21 cellular contexts compared by ENCODE assay signal in the genomic region with DNA sequence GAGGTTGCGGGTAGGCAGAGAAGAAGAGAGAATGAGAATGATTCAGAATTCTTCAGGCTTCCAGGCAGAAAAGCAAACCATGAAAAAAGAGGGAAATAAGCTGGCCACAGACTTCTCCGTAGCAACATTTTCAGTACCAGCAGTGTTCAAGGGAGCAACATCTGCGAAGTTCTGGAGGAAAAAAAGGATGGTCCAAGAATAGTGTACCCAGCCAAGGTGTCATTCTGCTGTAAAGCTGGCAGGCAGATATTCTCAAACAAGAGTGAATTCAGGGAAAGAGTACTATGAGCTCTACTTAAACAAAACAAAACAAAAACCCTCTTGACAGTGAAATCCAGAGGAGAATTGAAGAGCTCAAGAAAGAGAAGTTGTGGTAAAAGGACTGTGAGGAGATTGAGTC.
A peak's percentile ranks its signal among the peaks of the same experiment; 100 is the strongest.
DNase-seq lines count a peak whose midpoint lies in the region; ATAC-seq, FAIRE-seq and TF ChIP-seq lines count a peak whose summit lies in the region.
"Had no signal": no experiment of that assay in that cellular context is flagged by ENCODE, and none has a peak within 500 bp of the region (broad histone marks: within the 10 kb centered on the region; RNA-seq: fewer than 3 reads in every experiment).

No MANE protein-coding gene starts in this region.

- intact Hi-C loops in right lobe of liver (cut with DNase I), result no loop called here
- intact Hi-C loops in HepG2 (cut with micrococcal nuclease; ENCODE audit: unreplicated experiment), result loop anchor here (5.0 kb wide), 1 partner anchor 85 kb away; a partner anchor contains a TSS

- TF ChIP-seq CTCF in right lobe of liver (IDR thresholded peaks at IDR 0.05) (no peak), HepG2 (CRISPR knock-in tag; IDR thresholded peaks at IDR 0.05) (no peak)

- H4K20me1 ChIP-seq in HepG2 (ENCODE audit: insufficient read depth, low read length), result no peaks in the 10 kb centered on the region

- in situ Hi-C loops in HepG2 (cut with HindIII; ENCODE audit: extremely low pct_ligation_motif_present, low pct_unique_long_range_greater_than_20kb), result no loop called here

- H3K27ac ChIP-seq in right lobe of liver (peak overlapping the region; percentile 1 to 34 (median 8)), HepG2 (ENCODE audit: extremely low read length, insufficient read depth, low read length) (no peak overlapping the region)
- H3K27ac ChIP-seq: Peyer's patch had no signal

- TF ChIP-seq RAD21 in HepG2 (CRISPR knock-in tag; IDR thresholded peaks at IDR 0.05), result no peak

- H3K36me3 ChIP-seq in right lobe of liver (peaks cover 0 to 8% (median 3%) of the 10 kb centered on the region in 4 donors), HepG2 (replicated peaks in 1 of 2; ENCODE audit: control insufficient read depth in 1 of 2, insufficient read depth in 2 of 2, low read length in 2 of 2) (peaks cover 8 to 25% of the 10 kb centered on the region in 2 experiments)
- H3K36me3 ChIP-seq: MG63 had no signal

- ATAC-seq in right lobe of liver (peak in 1 of 4 donors; percentile 6), HepG2 (no peak)

- no peaks in the 10 kb centered on the region for H3K27me3 ChIP-seq in right lobe of liver
- no peaks in the 10 kb centered on the region for H3K27me3 ChIP-seq in HepG2 (ENCODE audit: control insufficient read depth in 1 of 2, insufficient read depth in 2 of 2, low read length in 2 of 2)
- H3K27me3 ChIP-seq: MG63, Peyer's patch had no signal

- CTCF ChIA-PET in HepG2 (lab: Yijun Ruan, JAX; ENCODE audit: low intra/inter-chr PET ratio, low total read pairs), result no interaction called here

- WGBS in right lobe of liver (ENCODE audit: insufficient coverage, low coverage, low lambda C conversion rate, missing lambda C conversion rate), result 50% methylated on average over 3 of the region's 3 CpGs
- 97% methylated on average over 3 of the region's 3 CpGs for WGBS in HepG2 (ENCODE audit: low lambda C conversion rate)

- BruUV-seq in HepG2 (replicated peaks; lab: Mats Ljungman, UMichigan), result no TSS peak

- H3K4me3 ChIP-seq in right lobe of liver (no peak overlapping the region), HepG2 (replicated peaks in 1 of 3; ENCODE audit: insufficient read depth in 1 of 3, low read depth in 2 of 3, low read length in 3 of 3) (no peak overlapping the region)
- H3K4me3 ChIP-seq: MG63, Peyer's patch had no signal

- no peak for FAIRE-seq in HepG2 (lab: Jason Lieb, UNC)
- FAIRE-seq: A204.1 had no signal

- POLR2A ChIA-PET in HepG2 (lab: Yijun Ruan, JAX), result interaction anchor here (0.6 kb wide), 1 partner anchor 149 kb away, joined by 3 read pairs; no protein-coding TSS in a partner anchor

- H3K9ac ChIP-seq in HepG2 (ENCODE audit: insufficient read depth, low read depth, low read length), result no peak overlapping the region

- no peak overlapping the region for H2AFZ ChIP-seq in HepG2 (ENCODE audit: low read length)

- DNase-seq in right lobe of liver (no peak), HepG2 (ENCODE audit: low spot score) (no peak), NOMO-1 treated with DMSO at 0.1 percent for 48 hours (lab: John Stamatoyannopoulos, UW; ENCODE audit: unreplicated experiment) (peak; percentile 64), inferior parietal cortex (ENCODE audit: extremely low spot score) (peak; percentile 42), NCI-H526 treated with DMSO at 0.1 percent for 48 hours (lab: John Stamatoyannopoulos, UW) (no peak), NCI-H446 treated with DMSO at 0.1 percent for 48 hours (lab: John Stamatoyannopoulos, UW) (no peak)
- no peak for DNase-seq in stimulated activated naive CD4-positive, alpha-beta T cell treated with Interleukin-2 at 50 U/mL for 16 hours (lab: John Stamatoyannopoulos, UW)
- no peak for DNase-seq in activated naive CD4-positive, alpha-beta T cell (lab: John Stamatoyannopoulos, UW)
- DNase-seq: CD4-positive, alpha-beta T cell; DMS79 treated with DMSO at 0.1 percent for 48 hours; GDM1; HFFc6; KG1; MG63; NCI-H1436; NCI-H2029 treated with DMSO at 0.1 percent for 48 hours; NCI-H526; NK-92 treated with Interleukin-12 subunit alpha and Interleukin-12 subunit beta, amount 100 ng/mL, for 24 hours; Peyer's patch; Right ventricle myocardium superior had no signal

- TF ChIP-seq POLR2A in right lobe of liver (IDR thresholded peaks at IDR 0.05), result no peak
- no peak for TF ChIP-seq POLR2A in HepG2 (IDR thresholded peaks at IDR 0.05; ENCODE audit: insufficient read depth in 1 of 2, low read depth in 2 of 2, low read length in 2 of 2)

- TF ChIP-seq EP300 in HepG2 (IDR thresholded peaks at IDR 0.05; ENCODE audit: low read depth in 2 of 2, low read length in 2 of 2), result no peak
- TF ChIP-seq EP300 in HepG2 (CRISPR knock-in tag; IDR thresholded peaks at IDR 0.05; ENCODE audit: borderline replicate concordance), result no peak

- no peaks in the 10 kb centered on the region for H3K9me3 ChIP-seq in right lobe of liver
- no peaks in the 10 kb centered on the region for H3K9me3 ChIP-seq in HepG2 (ENCODE audit: low read length)
- H3K9me3 ChIP-seq: MG63, Peyer's patch had no signal

- no peaks in the 10 kb centered on the region for H3K79me2 ChIP-seq in HepG2 (ENCODE audit: insufficient read depth, low read length)

- no peak overlapping the region for H3K4me2 ChIP-seq in HepG2 (ENCODE audit: low read depth, low read length)

- H3K4me1 ChIP-seq in right lobe of liver (peaks cover 0 to 49% (median 18%) of the 10 kb centered on the region in 4 donors), HepG2 (ENCODE audit: insufficient read depth, low read length) (peaks cover 32% of the 10 kb centered on the region)
- H3K4me1 ChIP-seq: Peyer's patch had no signal

TF ChIP-seq in HepG2, 621 proteins besides CTCF, POLR2A, EP300 and RAD21 (continues in another document):
- TF ChIP-seq MIER2 (CRISPR knock-in tag; IDR thresholded peaks at IDR 0.05), result no peak
- TF ChIP-seq, protein P1, sequence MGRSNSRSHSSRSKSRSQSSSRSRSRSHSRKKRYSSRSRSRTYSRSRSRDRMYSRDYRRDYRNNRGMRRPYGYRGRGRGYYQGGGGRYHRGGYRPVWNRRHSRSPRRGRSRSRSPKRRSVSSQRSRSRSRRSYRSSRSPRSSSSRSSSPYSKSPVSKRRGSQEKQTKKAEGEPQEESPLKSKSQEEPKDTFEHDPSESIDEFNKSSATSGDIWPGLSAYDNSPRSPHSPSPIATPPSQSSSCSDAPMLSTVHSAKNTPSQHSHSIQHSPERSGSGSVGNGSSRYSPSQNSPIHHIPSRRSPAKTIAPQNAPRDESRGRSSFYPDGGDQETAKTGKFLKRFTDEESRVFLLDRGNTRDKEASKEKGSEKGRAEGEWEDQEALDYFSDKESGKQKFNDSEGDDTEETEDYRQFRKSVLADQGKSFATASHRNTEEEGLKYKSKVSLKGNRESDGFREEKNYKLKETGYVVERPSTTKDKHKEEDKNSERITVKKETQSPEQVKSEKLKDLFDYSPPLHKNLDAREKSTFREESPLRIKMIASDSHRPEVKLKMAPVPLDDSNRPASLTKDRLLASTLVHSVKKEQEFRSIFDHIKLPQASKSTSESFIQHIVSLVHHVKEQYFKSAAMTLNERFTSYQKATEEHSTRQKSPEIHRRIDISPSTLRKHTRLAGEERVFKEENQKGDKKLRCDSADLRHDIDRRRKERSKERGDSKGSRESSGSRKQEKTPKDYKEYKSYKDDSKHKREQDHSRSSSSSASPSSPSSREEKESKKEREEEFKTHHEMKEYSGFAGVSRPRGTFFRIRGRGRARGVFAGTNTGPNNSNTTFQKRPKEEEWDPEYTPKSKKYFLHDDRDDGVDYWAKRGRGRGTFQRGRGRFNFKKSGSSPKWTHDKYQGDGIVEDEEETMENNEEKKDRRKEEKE (IDR thresholded peaks at IDR 0.05), result no peak
- no peak for TF ChIP-seq ZNF430 (CRISPR knock-in tag; IDR thresholded peaks at IDR 0.05)
- TF ChIP-seq, protein P2, sequence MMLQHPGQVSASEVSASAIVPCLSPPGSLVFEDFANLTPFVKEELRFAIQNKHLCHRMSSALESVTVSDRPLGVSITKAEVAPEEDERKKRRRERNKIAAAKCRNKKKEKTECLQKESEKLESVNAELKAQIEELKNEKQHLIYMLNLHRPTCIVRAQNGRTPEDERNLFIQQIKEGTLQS (CRISPR knock-in tag; IDR thresholded peaks at IDR 0.05), result no peak
- TF ChIP-seq, protein P3, sequence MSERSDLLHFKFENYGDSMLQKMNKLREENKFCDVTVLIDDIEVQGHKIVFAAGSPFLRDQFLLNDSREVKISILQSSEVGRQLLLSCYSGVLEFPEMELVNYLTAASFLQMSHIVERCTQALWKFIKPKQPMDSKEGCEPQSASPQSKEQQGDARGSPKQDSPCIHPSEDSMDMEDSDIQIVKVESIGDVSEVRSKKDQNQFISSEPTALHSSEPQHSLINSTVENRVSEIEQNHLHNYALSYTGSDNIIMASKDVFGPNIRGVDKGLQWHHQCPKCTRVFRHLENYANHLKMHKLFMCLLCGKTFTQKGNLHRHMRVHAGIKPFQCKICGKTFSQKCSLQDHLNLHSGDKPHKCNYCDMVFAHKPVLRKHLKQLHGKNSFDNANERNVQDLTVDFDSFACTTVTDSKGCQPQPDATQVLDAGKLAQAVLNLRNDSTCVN (CRISPR knock-in tag; IDR thresholded peaks at IDR 0.05; ENCODE audit: borderline replicate concordance), result no peak
- no peak for TF ChIP-seq CREB1 (IDR thresholded peaks at IDR 0.05)
- no peak for TF ChIP-seq CREB1 (CRISPR knock-in tag; IDR thresholded peaks at IDR 0.05)
- TF ChIP-seq NFKB2 (CRISPR knock-in tag; IDR thresholded peaks at IDR 0.05; ENCODE audit: borderline replicate concordance), result no peak
- TF ChIP-seq HNRNPL (IDR thresholded peaks at IDR 0.05; ENCODE audit: low read depth, low read length), result no peak
- TF ChIP-seq KAT8 (CRISPR knock-in tag; IDR thresholded peaks at IDR 0.05), result no peak
- no peak for TF ChIP-seq ZNF235 (CRISPR knock-in tag; IDR thresholded peaks at IDR 0.05; ENCODE audit: borderline replicate concordance)
- no peak for TF ChIP-seq ZNF546 (CRISPR knock-in tag; conservative IDR thresholded peaks at IDR 0.05)
- TF ChIP-seq ZFP62 (CRISPR knock-in tag; IDR thresholded peaks at IDR 0.05), result no peak
- TF ChIP-seq, protein P4, sequence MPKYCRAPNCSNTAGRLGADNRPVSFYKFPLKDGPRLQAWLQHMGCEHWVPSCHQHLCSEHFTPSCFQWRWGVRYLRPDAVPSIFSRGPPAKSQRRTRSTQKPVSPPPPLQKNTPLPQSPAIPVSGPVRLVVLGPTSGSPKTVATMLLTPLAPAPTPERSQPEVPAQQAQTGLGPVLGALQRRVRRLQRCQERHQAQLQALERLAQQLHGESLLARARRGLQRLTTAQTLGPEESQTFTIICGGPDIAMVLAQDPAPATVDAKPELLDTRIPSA (CRISPR knock-in tag; IDR thresholded peaks at IDR 0.05; ENCODE audit: borderline replicate concordance), result no peak
- TF ChIP-seq NBN (conservative IDR thresholded peaks at IDR 0.05), result no peak
- no peak for TF ChIP-seq ZNF775 (CRISPR knock-in tag; IDR thresholded peaks at IDR 0.05; ENCODE audit: borderline replicate concordance)

Comparison
In these comparisons a context has a peak if more than half of its experiments do, and no peak if none do; other contexts are left out.
1. DNase-seq: peak in NOMO-1 treated with DMSO at 0.1 percent for 48 hours (single experiment) and inferior parietal cortex (single experiment); none in right lobe of liver (0 of 3), HepG2 (single experiment), NCI-H526 treated with DMSO at 0.1 percent for 48 hours (single experiment), NCI-H446 treated with DMSO at 0.1 percent for 48 hours (single experiment), stimulated activated naive CD4-positive, alpha-beta T cell treated with Interleukin-2 at 50 U/mL for 16 hours (single experiment) and activated naive CD4-positive, alpha-beta T cell (0 of 4).